ENCODE assay signal across 8 cellular contexts in genomic region chr13:46893820-46894533, GRCh38. TPM values are rescaled to one million over a fixed set of nuclear protein-coding genes. Genes with fewer than 3 reads are reported as not detected.
DNase-seq lines count a peak whose midpoint lies in the region; ATAC-seq, FAIRE-seq and TF ChIP-seq lines count a peak whose summit lies in the region.

No MANE protein-coding gene starts in this region.

- H3K9me3 Mint-ChIP-seq in activated naive CD8-positive, alpha-beta T cell (ENCODE audit: low read depth): no peaks in the 10 kb centered on the region

- H3K27ac Mint-ChIP-seq in activated naive CD8-positive, alpha-beta T cell: no peak overlapping the region

- 1 to 2% methylated on average over 24 to 34 of the region's 34 CpGs for WGBS in pancreas, 2 donors
- 2 to 4% methylated on average over 20 to 30 of the region's 34 CpGs for WGBS in thyroid gland, 2 donors

- peak; percentile 91 for ATAC-seq in GM19328 (IDR thresholded peaks at IDR 0.05; ENCODE audit: unreplicated experiment)
- ATAC-seq in HG03521 (IDR thresholded peaks at IDR 0.05; ENCODE audit: unreplicated experiment): peak; percentile 84
- ATAC-seq in pancreas: peak; percentile 92 to 96 (median 96)

- no peak for FAIRE-seq in pancreas (lab: Jason Lieb, UNC)

- peaks cover 37% of the 10 kb centered on the region for H3K27me3 Mint-ChIP-seq in activated naive CD8-positive, alpha-beta T cell

- peak overlapping the region; percentile 79 for H3K4me3 Mint-ChIP-seq in activated naive CD8-positive, alpha-beta T cell

- peaks cover 17% of the 10 kb centered on the region for H3K27me3 ChIP-seq in BE2C
- H3K27me3 ChIP-seq in cardiac muscle cell: peaks cover 27% of the 10 kb centered on the region
- H3K27me3 ChIP-seq in pancreas: no peaks in the 10 kb centered on the region
- no peaks in the 10 kb centered on the region for H3K27me3 ChIP-seq in thyroid gland

- H3K27ac ChIP-seq in cardiac muscle cell: no peak overlapping the region
- no peak overlapping the region for H3K27ac ChIP-seq in pancreas
- H3K27ac ChIP-seq in thyroid gland: peak overlapping the region in 1 of 3 donors; percentile 38

- DNase-seq in BE2C (peak; percentile 76), SKM-1 treated with dmso at 0.1 percent for 144 hours (lab: John Stamatoyannopoulos, UW; ENCODE audit: unreplicated experiment) (peak; percentile 60), cardiac muscle cell (ENCODE audit: low read depth in 1 of 2, low spot score in 1 of 2) (peak; percentile 65 to 79), pancreas (peak; percentile 32 to 89 (median 70)), thyroid gland (peak; percentile 68 to 74)

- H3K4me3 ChIP-seq in BE2C (ENCODE audit: low read depth, low read length) (peak overlapping the region; percentile 67), cardiac muscle cell (peak overlapping the region; percentile 40), pancreas (peak overlapping the region; percentile 18 to 56 (median 38)), thyroid gland (replicated peaks in 1 of 3) (peak overlapping the region; percentile 18 to 39 (median 29))

- H3K4me1 ChIP-seq in BE2C (0 out of 2 replicates have a peak, but pooled peaks cover 3% of the 10 kb centered on the region), cardiac muscle cell (ENCODE audit: low read depth) (no peaks in the 10 kb centered on the region), pancreas (no peaks in the 10 kb centered on the region), thyroid gland (peaks cover 0 to 12% of the 10 kb centered on the region in 2 donors)

- H3K9me3 ChIP-seq in BE2C: no peaks in the 10 kb centered on the region
- no peaks in the 10 kb centered on the region for H3K9me3 ChIP-seq in cardiac muscle cell (ENCODE audit: low read depth)
- H3K9me3 ChIP-seq in pancreas: no peaks in the 10 kb centered on the region
- H3K9me3 ChIP-seq in thyroid gland: no peaks in the 10 kb centered on the region

- H3K4me1 Mint-ChIP-seq in activated naive CD8-positive, alpha-beta T cell (ENCODE audit: low read depth): peaks cover 33% of the 10 kb centered on the region

- TF ChIP-seq CTCF in BE2C (IDR thresholded peaks at IDR 0.05; ENCODE audit: low read depth, low read length) (peak; percentile 92), cardiac muscle cell (IDR thresholded peaks at IDR 0.05; ENCODE audit: low read depth, low read length) (peak; percentile 91), pancreas (IDR thresholded peaks at IDR 0.05) (peak; percentile 97 to 98 (median 98)), thyroid gland (IDR thresholded peaks at IDR 0.05) (peak; percentile 72 to 99 (median 92))

- no peaks in the 10 kb centered on the region for H3K36me3 ChIP-seq in BE2C
- H3K36me3 ChIP-seq in cardiac muscle cell: no peaks in the 10 kb centered on the region
- no peaks in the 10 kb centered on the region for H3K36me3 ChIP-seq in pancreas
- no peaks in the 10 kb centered on the region for H3K36me3 ChIP-seq in thyroid gland

- intact Hi-C loops in pancreas (cut with DNase I): no loop called here
- intact Hi-C loops in thyroid gland (cut with DNase I): no loop called here

- no peaks in the 10 kb centered on the region for H3K36me3 Mint-ChIP-seq in activated naive CD8-positive, alpha-beta T cell

- TF ChIP-seq POLR2A in thyroid gland (IDR thresholded peaks at IDR 0.05): no peak

RNA-seq across cellular contexts. Expression of gene HTR2A, which starts 2.9 kb away (rescaled TPM):
- polyA plus RNA-seq in BE2C (2012; ENCODE audit: insufficient read depth, insufficient read length, low read depth): not detected
- not detected in 2 replicates for total RNA-seq in cardiac muscle cell
- not detected in 2 replicates for polyA plus RNA-seq in cardiac muscle cell
- total RNA-seq in pancreas: under 1 TPM in 2 of 6 donors, not detected in 4; 0.03 to 0.18 TPM
- under 1 TPM in 1 of 2 donors, not detected in 1; 0.08 TPM for polyA plus RNA-seq in pancreas
- total RNA-seq in thyroid gland: under 1 TPM in 1 of 4 donors, not detected in 3; 0.22 TPM
